25 cellular contexts compared by ENCODE assay signal in genomic region chr3:32315441-32315840, GRCh38.
"Had no signal": no experiment of that assay in that cellular context is flagged by ENCODE, and none has a peak within 500 bp of the region (broad histone marks: within the 10 kb centered on the region; RNA-seq: fewer than 3 reads in every experiment).

No MANE protein-coding gene starts in this region.

- H3K4me2 ChIP-seq: PC-9 had no signal

- H3K27me3 ChIP-seq: MG63 had no signal

- H2AFZ ChIP-seq: PC-9 had no signal

- FAIRE-seq: bronchial epithelial cell had no signal

- H3K4me3 ChIP-seq: MG63, PC-9, SK-N-MC had no signal

- ATAC-seq: activated T-cell treated with anti-CD3 and anti-CD28 coated beads, Interleukin-2, amount 50 U/mL, for 72 hours; Right ventricle myocardium inferior; T-cell had no signal

- H3K36me3 ChIP-seq: MG63 had no signal

- H3K9me3 ChIP-seq: MG63 had no signal

- H3K27ac ChIP-seq: PC-9, SK-N-MC, VCaP had no signal

- DNase-seq: activated CD4-positive, alpha-beta memory T cell treated with anti-CD3 and anti-CD28 coated beads, Interleukin-2, amount 10 ng/mL, durations not matched to agents 7 days and 5 days; activated CD4-positive, alpha-beta T cell treated with anti-CD3 and anti-CD28 coated beads, Interleukin-2, amount 10 ng/mL, durations not matched to agents 7 days and 5 days; activated CD4-positive, CD25-positive, alpha-beta regulatory T cell; activated gamma-delta T cell treated with Interleukin-2 at 50 U/mL for 16 hours; activated naive CD4-positive, alpha-beta T cell treated with anti-CD3 and anti-CD28 coated beads, Interleukin-2, amount 10 ng/mL, durations not matched to agents 7 days and 5 days; activated naive CD8-positive, alpha-beta T cell treated with anti-CD3 and anti-CD28 coated beads for 36 hours; activated T-cell treated with anti-CD3 and anti-CD28 coated beads for 4 hours; activated T-cell treated with anti-CD3 and anti-CD28 coated beads, Interleukin-2, amount 50 U/mL, for 72 hours; anterior cingulate cortex; central memory CD4-positive, alpha-beta T cell; MG63; MV-4-11; NCI-H1092 treated with DMSO at 0.1 percent for 48 hours; NCI-H1417 treated with DMSO at 0.1 percent for 48 hours; NCI-H187; NCI-H2081; NCI-H510A treated with DMSO at 0.1 percent for 48 hours; NCI-H69; PC-9; RPMI8226; T-cell had no signal
